Comparison of ENCODE assay signal across 21 cellular contexts in the genomic region with DNA sequence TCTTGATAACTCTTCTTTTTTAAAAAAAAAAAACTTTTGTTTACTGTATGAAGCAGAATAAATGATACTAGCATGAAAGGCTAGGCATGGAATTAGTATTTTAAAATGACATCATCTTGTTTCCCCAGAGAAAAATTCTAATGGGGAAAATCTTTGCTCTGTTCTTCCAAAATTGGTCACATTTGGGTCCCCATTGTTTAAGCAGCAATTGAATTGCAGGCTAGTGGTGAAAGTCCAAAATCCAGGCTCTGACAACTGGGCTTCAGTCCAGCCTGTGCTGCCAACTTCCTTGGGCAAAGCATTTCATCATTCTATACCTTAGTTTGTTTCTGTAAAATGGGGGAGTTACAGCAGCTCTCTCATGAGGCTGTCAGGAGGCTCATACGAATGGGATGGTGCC.
DNase-seq lines count a peak whose midpoint lies in the region; TF ChIP-seq lines count a peak whose summit lies in the region.
"Had no signal": no experiment of that assay in that cellular context is flagged by ENCODE, and none has a peak within 500 bp of the region (broad histone marks: within the 10 kb centered on the region; RNA-seq: fewer than 3 reads in every experiment).

No MANE protein-coding gene starts in this region.

- H3K36me3 ChIP-seq in colonic mucosa (no peaks in the 10 kb centered on the region), liver (ENCODE audit: control insufficient read depth in 4 of 4, insufficient read depth in 3 of 4, low read depth in 1 of 4, low read length in 3 of 4) (peaks cover 0 to 4% (median 0%) of the 10 kb centered on the region in 4 donors), SK-N-SH (replicated peaks in 1 of 2; ENCODE audit: control insufficient read depth in 1 of 2, insufficient read depth in 2 of 2, low read length in 1 of 2) (peaks cover 0 to 64% of the 10 kb centered on the region in 2 experiments)
- H3K36me3 ChIP-seq: BLaER1 had no signal

- no peak for TF ChIP-seq CTCF in colonic mucosa (IDR thresholded peaks at IDR 0.05)
- no peak for TF ChIP-seq CTCF in liver (IDR thresholded peaks at IDR 0.05; ENCODE audit: low read depth, low read length, missing input control)
- no peak for TF ChIP-seq CTCF in SK-N-SH (IDR thresholded peaks at IDR 0.05)

- no peak overlapping the region for H2AFZ ChIP-seq in SK-N-SH (ENCODE audit: low read depth)

- H3K9me2 ChIP-seq in SK-N-SH: no peaks in the 10 kb centered on the region

- peak; percentile 43 to 55 for TF ChIP-seq RAD21 in liver (IDR thresholded peaks at IDR 0.05)
- no peak for TF ChIP-seq RAD21 in SK-N-SH (IDR thresholded peaks at IDR 0.05; ENCODE audit: low read length)

- H3K27ac ChIP-seq in colonic mucosa (no peak overlapping the region), liver (ENCODE audit: low read depth in 1 of 2, low read length in 2 of 2) (peak overlapping the region in 1 of 2 donors; percentile 15), SK-N-SH (ENCODE audit: low read depth in 2 of 2, low read length in 1 of 2) (no peak overlapping the region; a peak in 1 of 4 replicates)
- H3K27ac ChIP-seq: BLaER1, HL-60, RWPE1, SK-N-MC had no signal

- H3K4me3 ChIP-seq in colonic mucosa: no peak overlapping the region
- H3K4me3 ChIP-seq in liver (ENCODE audit: low read depth in 1 of 3, low read length in 3 of 3): no peak overlapping the region
- no peak overlapping the region for H3K4me3 ChIP-seq in SK-N-SH (ENCODE audit: low read depth in 2 of 2, low read length in 1 of 2)
- H3K4me3 ChIP-seq: BLaER1, SK-N-MC had no signal

- H3K4me2 ChIP-seq in SK-N-SH: no peak overlapping the region
- H3K4me2 ChIP-seq: BLaER1 had no signal

- H3K27me3 ChIP-seq in colonic mucosa (no peaks in the 10 kb centered on the region), liver (ENCODE audit: control insufficient read depth in 4 of 4, insufficient read depth in 4 of 4, low read length in 3 of 4) (no peaks in the 10 kb centered on the region), SK-N-SH (ENCODE audit: insufficient read depth) (no peaks in the 10 kb centered on the region)
- H3K27me3 ChIP-seq: BLaER1 had no signal

- CTCF ChIA-PET in SK-N-SH (lab: Yijun Ruan, JAX): interaction anchor here (1.2 kb wide), 1 partner anchor 24 kb away, joined by 3 read pairs; no protein-coding TSS in a partner anchor

- H3K9me3 ChIP-seq in colonic mucosa: no peaks in the 10 kb centered on the region
- no peaks in the 10 kb centered on the region for H3K9me3 ChIP-seq in liver (ENCODE audit: control insufficient read depth in 4 of 4, low read length in 3 of 4)
- no peaks in the 10 kb centered on the region for H3K9me3 ChIP-seq in SK-N-SH
- H3K9me3 ChIP-seq: BLaER1 had no signal

- no peak for TF ChIP-seq EP300 in SK-N-SH (IDR thresholded peaks at IDR 0.05; ENCODE audit: borderline replicate concordance in 1 of 2, low read depth in 1 of 2, low read length in 1 of 2)

- WGBS in liver: 66% methylated on average over 1 of the region's 1 CpG
- WGBS in SK-N-SH (ENCODE audit: low lambda C conversion rate): 75% methylated on average over 1 of the region's 1 CpG

- H3F3A ChIP-seq in SK-N-SH (replicated peaks; ENCODE audit: insufficient read depth): no peaks in the 10 kb centered on the region

- no peaks in the 10 kb centered on the region for H3K79me2 ChIP-seq in SK-N-SH (ENCODE audit: insufficient read depth)

- intact Hi-C loops in colonic mucosa (cut with DNase I): no loop called here

- POLR2A ChIA-PET in SK-N-SH (lab: Yijun Ruan, JAX): interaction anchor here (1.2 kb wide), 1 partner anchor 28 kb away, joined by 3 read pairs; no protein-coding TSS in a partner anchor

- H3K9ac ChIP-seq in colonic mucosa (ENCODE audit: low read depth in 2 of 2, low read length in 2 of 2) (no peak overlapping the region), liver (ENCODE audit: low read depth in 1 of 2, low read length in 2 of 2) (no peak overlapping the region), SK-N-SH (no peak overlapping the region)
- H3K9ac ChIP-seq: BLaER1 had no signal

- no peaks in the 10 kb centered on the region for H3K4me1 ChIP-seq in colonic mucosa
- peaks cover 0 to 8% (median 6%) of the 10 kb centered on the region in 4 donors for H3K4me1 ChIP-seq in liver (ENCODE audit: control insufficient read depth in 4 of 4, insufficient read depth in 4 of 4, low read length in 3 of 4)
- peaks cover 0 to 16% of the 10 kb centered on the region in 2 experiments; a peak in 2 of 4 replicates for H3K4me1 ChIP-seq in SK-N-SH (ENCODE audit: control insufficient read depth in 1 of 2, insufficient read depth in 2 of 2, low read depth in 1 of 2, low read length in 1 of 2)
- H3K4me1 ChIP-seq: BLaER1 had no signal

- H4K20me1 ChIP-seq in SK-N-SH (ENCODE audit: insufficient read depth): no peaks in the 10 kb centered on the region
- H4K20me1 ChIP-seq: BLaER1 had no signal

- DNase-seq in NCI-H446 treated with DMSO at 0.1 percent for 48 hours (lab: John Stamatoyannopoulos, UW) (peak; percentile 1), colonic mucosa (peak; percentile 43), renal cortical epithelial cell (ENCODE audit: low read depth) (peak; percentile 29), DMS153 treated with DMSO at 0.1 percent for 48 hours (lab: John Stamatoyannopoulos, UW; ENCODE audit: unreplicated experiment) (no peak), SK-N-SH (no peak), NCI-H146 (lab: John Stamatoyannopoulos, UW) (no peak), hippocampal formation (lab: John Stamatoyannopoulos, UW) (no peak)
- DNase-seq: CD4-positive, alpha-beta T cell; COR-L47; DMS79 treated with DMSO at 0.1 percent for 48 hours; KBM-7; NCI-H1092 treated with DMSO at 0.1 percent for 48 hours; NCI-H1694; NCI-H2081; NK-92 treated with Interleukin-12 subunit alpha and Interleukin-12 subunit beta, amount 100 ng/mL, for 24 hours; SHP77 treated with DMSO at 0.1 percent for 48 hours had no signal

TF ChIP-seq in liver, 16 proteins besides CTCF, POLR2A, EP300 and RAD21 (continues in another document):
- TF ChIP-seq HNF4G (IDR thresholded peaks at IDR 0.05) (peak; percentile 88), FOXA2 (IDR thresholded peaks at IDR 0.05) (no peak), HNF4A (conservative IDR thresholded peaks at IDR 0.05) (peak; percentile 96 to 97), YY1 (IDR thresholded peaks at IDR 0.05) (peak; percentile 87), GABPA (IDR thresholded peaks at IDR 0.05 in 1 of 2, conservative IDR thresholded peaks at IDR 0.05 in 1 of 2) (peak in 1 of 2 donors; percentile 28), FOXA1 (IDR thresholded peaks at IDR 0.05) (peak; percentile 12), RXRA (IDR thresholded peaks at IDR 0.05) (peak; percentile 47 to 67), SP1 (IDR thresholded peaks at IDR 0.05) (peak; percentile 89), TAF1 (conservative IDR thresholded peaks at IDR 0.05) (no peak), JUND (IDR thresholded peaks at IDR 0.05) (peak; percentile 83), ZBTB33 (IDR thresholded peaks at IDR 0.05) (peak; percentile 20)
- TF ChIP-seq, protein P1, sequence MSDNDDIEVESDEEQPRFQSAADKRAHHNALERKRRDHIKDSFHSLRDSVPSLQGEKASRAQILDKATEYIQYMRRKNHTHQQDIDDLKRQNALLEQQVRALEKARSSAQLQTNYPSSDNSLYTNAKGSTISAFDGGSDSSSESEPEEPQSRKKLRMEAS (IDR thresholded peaks at IDR 0.05): peak; percentile 43

TF ChIP-seq in SK-N-SH, 30 proteins besides CTCF, POLR2A, EP300 and RAD21:
- no peak for TF ChIP-seq NRF1 (IDR thresholded peaks at IDR 0.05; ENCODE audit: low read depth, low read length)
- TF ChIP-seq TAF1 (IDR thresholded peaks at IDR 0.05; ENCODE audit: borderline replicate concordance, low read depth, low read length): no peak
- no peak for TF ChIP-seq USF1 (IDR thresholded peaks at IDR 0.05; ENCODE audit: borderline replicate concordance, low read depth)
- no peak for TF ChIP-seq RXRA (IDR thresholded peaks at IDR 0.05; ENCODE audit: borderline replicate concordance, low read depth)

Comparison
In these comparisons a context has a peak if more than half of its experiments do, and no peak if none do; other contexts are left out.
1. DNase-seq: peak in NCI-H446 treated with DMSO at 0.1 percent for 48 hours (single experiment), colonic mucosa (single experiment) and renal cortical epithelial cell (single experiment); none in DMS153 treated with DMSO at 0.1 percent for 48 hours (single experiment), SK-N-SH (single experiment), NCI-H146 (single experiment) and hippocampal formation (0 of 2).